In genomic region chr1:43973981-43974442, GRCh38 we compare ENCODE assay signal across 8 cellular contexts. TPM values are rescaled to one million over a fixed set of nuclear protein-coding genes. Genes with fewer than 3 reads are reported as not detected.
DNase-seq lines count a peak whose midpoint lies in the region; ATAC-seq and TF ChIP-seq lines count a peak whose summit lies in the region.

No MANE protein-coding gene starts in this region.

- intact Hi-C loops in Caco-2 (cut with micrococcal nuclease; ENCODE audit: unreplicated experiment), result loop anchor here (2.0 kb wide), 1 partner anchor 17 kb away; the partner anchor contains the start of gene CCDC24
- intact Hi-C loops in breast epithelium (cut with DNase I; ENCODE audit: low total_unique reads), result loop anchor here (10.0 kb wide), 1 partner anchor 439 kb away; the partner anchor contains the start of gene PTPRF

- peak overlapping the region; percentile 96 for H3K4me3 ChIP-seq in Caco-2 (ENCODE audit: low read depth, low read length)
- peak overlapping the region; percentile 92 to 95 (median 95) for H3K4me3 ChIP-seq in breast epithelium

- no peaks in the 10 kb centered on the region for H3K9me3 ChIP-seq in Caco-2
- H3K9me3 ChIP-seq in KOPT-K1 (ENCODE audit: insufficient read depth, low read length, poor library complexity, severe bottlenecking), result no peaks in the 10 kb centered on the region
- H3K9me3 ChIP-seq in breast epithelium, result no peaks in the 10 kb centered on the region

- DNase-seq in Caco-2, result peak in 1 of 2 experiments; percentile 19
- DNase-seq in breast epithelium (ENCODE audit: low spot score in 2 of 2), result no peak
- DNase-seq in mesothelial cell of epicardium (ENCODE audit: low spot score in 2 of 2, unreplicated experiment in 2 of 2), result no peak
- no peak for DNase-seq in GM13976 (ENCODE audit: low spot score)
- no peak for DNase-seq in inferior parietal cortex (ENCODE audit: extremely low spot score)

- ATAC-seq in GM21360 (IDR thresholded peaks at IDR 0.05; ENCODE audit: unreplicated experiment), result no peak
- ATAC-seq in GM21367 (IDR thresholded peaks at IDR 0.05; ENCODE audit: unreplicated experiment), result no peak

- POLR2A ChIA-PET in Caco-2 (lab: Charles Lee), result no interaction called here

- BruUV-seq in Caco-2 (replicated peaks; lab: Mats Ljungman, UMichigan), result no TSS peak

- H3K27ac ChIP-seq in KOPT-K1 (ENCODE audit: low read depth, low read length, poor library complexity, severe bottlenecking) (peak overlapping the region; percentile 73), breast epithelium (peak overlapping the region; percentile 96 to 97)

- H3K4me1 ChIP-seq in Caco-2, result peaks cover 17% of the 10 kb centered on the region
- peaks cover 0 to 26% of the 10 kb centered on the region in 2 donors for H3K4me1 ChIP-seq in breast epithelium

- in situ Hi-C loops in GM13976 (cut with MboI; ENCODE audit: low sequenced_read_pairs, unreplicated experiment), result no loop called here

- H3K4me3 Mint-ChIP-seq in Caco-2 (ENCODE audit: unreplicated experiment) (peak overlapping the region; percentile 91), mesothelial cell of epicardium (peak overlapping the region; percentile 89)

- H3K27ac Mint-ChIP-seq in Caco-2 (ENCODE audit: unreplicated experiment) (peak overlapping the region; percentile 88), mesothelial cell of epicardium (peak overlapping the region; percentile 93)

- no peaks in the 10 kb centered on the region for H3K27me3 ChIP-seq in Caco-2 (replicated peaks; ENCODE audit: control insufficient read depth, insufficient read depth, low read length)
- no peaks in the 10 kb centered on the region for H3K27me3 ChIP-seq in breast epithelium

- TF ChIP-seq CTCF in Caco-2 (IDR thresholded peaks at IDR 0.05; ENCODE audit: insufficient read depth in 1 of 2, low read depth in 1 of 2, low read length in 1 of 2, severe bottlenecking in 1 of 2, unreplicated experiment in 1 of 2) (no peak), breast epithelium (IDR thresholded peaks at IDR 0.05) (no peak), mesothelial cell of epicardium (IDR thresholded peaks at IDR 0.05; ENCODE audit: unreplicated experiment) (no peak), GM13976 (IDR thresholded peaks at IDR 0.05; ENCODE audit: borderline replicate concordance, control extremely low read depth, extremely low read depth, insufficient read depth, missing control alignments) (no peak)

- no peak for TF ChIP-seq POLR2A in breast epithelium (IDR thresholded peaks at IDR 0.05)

- H3K36me3 ChIP-seq in Caco-2 (ENCODE audit: control insufficient read depth, insufficient read depth, low read length), result peaks cover 4% of the 10 kb centered on the region
- H3K36me3 ChIP-seq in KOPT-K1 (ENCODE audit: insufficient read depth, low read length), result peaks cover 46% of the 10 kb centered on the region
- H3K36me3 ChIP-seq in breast epithelium, result no peaks in the 10 kb centered on the region

- CTCF ChIA-PET in Caco-2 (lab: Charles Lee), result no interaction called here

- H3K27me3 Mint-ChIP-seq in Caco-2 (ENCODE audit: insufficient read depth, unreplicated experiment) (no peaks in the 10 kb centered on the region), mesothelial cell of epicardium (ENCODE audit: low read depth) (no peaks in the 10 kb centered on the region)

- no peaks in the 10 kb centered on the region for H3K9me3 Mint-ChIP-seq in Caco-2 (ENCODE audit: unreplicated experiment)
- H3K9me3 Mint-ChIP-seq in mesothelial cell of epicardium, result no peaks in the 10 kb centered on the region

- H3K4me1 Mint-ChIP-seq in Caco-2 (ENCODE audit: low read depth, unreplicated experiment) (peaks cover 17% of the 10 kb centered on the region), mesothelial cell of epicardium (peaks cover 56% of the 10 kb centered on the region)

- H3K36me3 Mint-ChIP-seq in Caco-2 (ENCODE audit: insufficient read depth, unreplicated experiment) (peaks cover 40% of the 10 kb centered on the region), mesothelial cell of epicardium (peaks cover 13% of the 10 kb centered on the region)

RNA-seq across cellular contexts. Expression of gene ATP6V0B, which starts 0.7 kb away (rescaled TPM):
- total RNA-seq in Caco-2 (2022), result 89.9 and 91.2 TPM in 2 replicates
- 100 to 1,000 TPM; 131 to 156 (median 155) TPM for total RNA-seq in breast epithelium
- 72.8 to 82.6 TPM (median 75.0 TPM) in 3 replicates for total RNA-seq in mesothelial cell of epicardium

RNA-seq across cellular contexts. Expression of gene DPH2, which starts 4.2 kb away (rescaled TPM):
- total RNA-seq in Caco-2 (2022) (29.0 and 29.5 TPM in 2 replicates), breast epithelium (10 to 100 TPM; 16.2 to 22.0 (median 18.3) TPM), mesothelial cell of epicardium (24.1 to 26.6 TPM (median 25.0 TPM) in 3 replicates)

RNA-seq across cellular contexts. Expression of gene B4GALT2, which starts 5.0 kb away (rescaled TPM):
- total RNA-seq in Caco-2 (2022) (28.6 and 31.5 TPM in 2 replicates), breast epithelium (10 to 100 TPM; 19.8 to 49.9 (median 37.0) TPM), mesothelial cell of epicardium (55.8 to 58.6 TPM (median 57.8 TPM) in 3 replicates)

RNA-seq across cellular contexts. Expression of gene CCDC24, which starts 17.4 kb away (rescaled TPM):
- total RNA-seq in Caco-2 (2022) (5.1 and 5.2 TPM in 2 replicates), breast epithelium (10 to 100 TPM in 2 of 3 donors, 1 to 10 TPM in 1; 5.4 to 12.5 (median 12.3) TPM), mesothelial cell of epicardium (12.3 to 13.8 TPM (median 12.4 TPM) in 3 replicates)

RNA-seq across cellular contexts. Expression of gene IPO13, which starts 27.3 kb away (rescaled TPM):
- 14.1 and 15.9 TPM in 2 replicates for total RNA-seq in Caco-2 (2022)
- 10 to 100 TPM; 18.4 to 23.0 (median 20.5) TPM for total RNA-seq in breast epithelium
- total RNA-seq in mesothelial cell of epicardium, result 21.8 to 26.4 TPM (median 23.2 TPM) in 3 replicates
